Comparison of ENCODE assay signal across 1 cellular context in the genomic region with DNA sequence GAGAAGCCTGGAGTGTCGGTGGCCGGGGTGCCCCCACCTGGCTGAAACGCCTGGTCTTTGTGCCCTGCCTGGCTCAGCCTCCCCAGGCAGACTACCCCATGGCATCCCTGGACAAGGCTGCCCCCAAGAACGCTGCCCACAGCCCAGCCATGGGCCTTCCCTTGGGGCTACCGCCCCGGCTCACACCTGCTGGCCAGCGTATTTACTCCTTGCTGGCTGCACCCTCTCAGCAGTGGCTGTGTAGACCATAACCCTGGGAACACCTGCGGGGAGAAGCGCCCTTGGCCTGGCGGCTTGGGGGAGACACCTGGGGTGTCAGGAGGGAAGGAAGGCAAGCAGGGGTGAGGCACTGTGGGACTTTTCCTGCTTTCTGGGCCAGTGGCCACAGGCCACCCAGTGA.
TF ChIP-seq lines count a peak whose summit lies in the region.

No MANE protein-coding gene starts in this region.

TF ChIP-seq in IMR-90, 13 proteins besides CTCF, POLR2A, EP300 and RAD21:
- TF ChIP-seq MAFK (IDR thresholded peaks at IDR 0.05; ENCODE audit: low read depth, low read length): no peak
- TF ChIP-seq BHLHE40 (IDR thresholded peaks at IDR 0.05; ENCODE audit: low read depth, low read length): no peak
- TF ChIP-seq MAZ (IDR thresholded peaks at IDR 0.05; ENCODE audit: borderline replicate concordance, low read depth, low read length): no peak
- no peak for TF ChIP-seq SMC3 (IDR thresholded peaks at IDR 0.05; ENCODE audit: low read depth, low read length)
- no peak for TF ChIP-seq CHD1 (IDR thresholded peaks at IDR 0.05; ENCODE audit: low read depth, low read length)
- no peak for TF ChIP-seq RFX5 (IDR thresholded peaks at IDR 0.05; ENCODE audit: low read depth, low read length)
- TF ChIP-seq, protein P1, sequence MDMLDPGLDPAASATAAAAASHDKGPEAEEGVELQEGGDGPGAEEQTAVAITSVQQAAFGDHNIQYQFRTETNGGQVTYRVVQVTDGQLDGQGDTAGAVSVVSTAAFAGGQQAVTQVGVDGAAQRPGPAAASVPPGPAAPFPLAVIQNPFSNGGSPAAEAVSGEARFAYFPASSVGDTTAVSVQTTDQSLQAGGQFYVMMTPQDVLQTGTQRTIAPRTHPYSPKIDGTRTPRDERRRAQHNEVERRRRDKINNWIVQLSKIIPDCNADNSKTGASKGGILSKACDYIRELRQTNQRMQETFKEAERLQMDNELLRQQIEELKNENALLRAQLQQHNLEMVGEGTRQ (IDR thresholded peaks at IDR 0.05; ENCODE audit: low read depth, low read length): no peak
- no peak for TF ChIP-seq CEBPB (IDR thresholded peaks at IDR 0.05; ENCODE audit: low read depth, low read length)
- TF ChIP-seq, protein P2, sequence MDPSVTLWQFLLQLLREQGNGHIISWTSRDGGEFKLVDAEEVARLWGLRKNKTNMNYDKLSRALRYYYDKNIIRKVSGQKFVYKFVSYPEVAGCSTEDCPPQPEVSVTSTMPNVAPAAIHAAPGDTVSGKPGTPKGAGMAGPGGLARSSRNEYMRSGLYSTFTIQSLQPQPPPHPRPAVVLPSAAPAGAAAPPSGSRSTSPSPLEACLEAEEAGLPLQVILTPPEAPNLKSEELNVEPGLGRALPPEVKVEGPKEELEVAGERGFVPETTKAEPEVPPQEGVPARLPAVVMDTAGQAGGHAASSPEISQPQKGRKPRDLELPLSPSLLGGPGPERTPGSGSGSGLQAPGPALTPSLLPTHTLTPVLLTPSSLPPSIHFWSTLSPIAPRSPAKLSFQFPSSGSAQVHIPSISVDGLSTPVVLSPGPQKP (IDR thresholded peaks at IDR 0.05; ENCODE audit: borderline replicate concordance, low read depth, low read length): no peak
- no peak for TF ChIP-seq RCOR1 (IDR thresholded peaks at IDR 0.05; ENCODE audit: insufficient replicate concordance, low read length)
- no peak for TF ChIP-seq FOS (IDR thresholded peaks at IDR 0.05; ENCODE audit: low read depth, low read length)
- no peak for TF ChIP-seq MXI1 (IDR thresholded peaks at IDR 0.05; ENCODE audit: borderline replicate concordance, low read depth, low read length)
- no peak for TF ChIP-seq NFE2L2 (IDR thresholded peaks at IDR 0.05; ENCODE audit: low read depth, low read length)
